9 cellular contexts compared by ENCODE assay signal in the genomic region with DNA sequence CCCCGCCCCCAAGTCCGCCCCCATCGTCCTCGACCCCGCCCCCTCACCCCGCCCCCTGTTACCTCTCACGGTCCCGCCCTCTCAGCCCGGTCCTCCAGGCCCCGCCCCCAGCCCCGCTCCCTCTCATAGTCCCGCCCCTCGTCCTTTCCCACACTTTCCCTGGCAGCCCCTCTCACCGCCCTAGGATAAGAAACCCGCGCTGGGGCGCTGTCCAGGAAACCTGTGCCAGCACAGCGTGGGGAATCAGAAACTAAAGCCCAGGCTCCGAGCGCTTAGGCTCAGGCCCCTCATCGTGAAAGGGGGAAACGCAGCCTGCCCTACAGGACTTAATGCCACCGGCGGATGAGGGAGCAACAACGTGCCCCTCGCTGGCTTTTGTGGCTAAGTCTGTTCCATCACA. TPM values are rescaled to one million over a fixed set of nuclear protein-coding genes. Genes with fewer than 3 reads are reported as not detected.
A peak's percentile ranks its signal among the peaks of the same experiment; 100 is the strongest.
DNase-seq lines count a peak whose midpoint lies in the region; ATAC-seq, FAIRE-seq and TF ChIP-seq lines count a peak whose summit lies in the region.
"Had no signal": no experiment of that assay in that cellular context is flagged by ENCODE, and none has a peak within 500 bp of the region (broad histone marks: within the 10 kb centered on the region; RNA-seq: fewer than 3 reads in every experiment).

No MANE protein-coding gene starts in this region.

- 59% methylated on average over 16 of the region's 26 CpGs for WGBS in A549 (ENCODE audit: missing lambda C conversion rate)

- H3K36me3 Mint-ChIP-seq in activated naive CD8-positive, alpha-beta T cell treated with anti-CD3 and anti-CD28 coated beads for 36 hours: no peaks in the 10 kb centered on the region

- POLR2A ChIA-PET in A549 (lab: Yijun Ruan, JAX): no interaction called here

- peak overlapping the region; percentile 49 for H3K4me3 Mint-ChIP-seq in activated naive CD8-positive, alpha-beta T cell treated with anti-CD3 and anti-CD28 coated beads for 36 hours

- CTCF ChIA-PET in A549 (lab: Yijun Ruan, JAX): no interaction called here

- no peak for TF ChIP-seq POLR2A in A549 (IDR thresholded peaks at IDR 0.05; ENCODE audit: low read length)

- no peaks in the 10 kb centered on the region for H3K9me3 Mint-ChIP-seq in activated naive CD8-positive, alpha-beta T cell treated with anti-CD3 and anti-CD28 coated beads for 36 hours

- peaks cover 2% of the 10 kb centered on the region for H3K4me1 Mint-ChIP-seq in activated naive CD8-positive, alpha-beta T cell treated with anti-CD3 and anti-CD28 coated beads for 36 hours

- H3K9me3 ChIP-seq in A549: no peaks in the 10 kb centered on the region

- TF ChIP-seq RAD21 in A549 (conservative IDR thresholded peaks at IDR 0.05 in 1 of 2, IDR thresholded peaks at IDR 0.05 in 1 of 2): no peak

- peak; percentile 39 to 54 for DNase-seq in A549 (ENCODE audit: low read depth in 1 of 2, low spot score in 1 of 2)
- DNase-seq in LoVo (ENCODE audit: low spot score): peak; percentile 50
- peak; percentile 32 for DNase-seq in activated naive CD8-positive, alpha-beta T cell treated with anti-CD3 and anti-CD28 coated beads for 36 hours
- peak; percentile 56 for DNase-seq in hepatic stellate cell (ENCODE audit: low spot score)
- DNase-seq in stimulated activated CD4-positive, alpha-beta T cell treated with anti-CD3 and anti-CD28 coated beads, Interleukin-12 subunit alpha, Interleukin-12 subunit beta, amount 100 ng/mL, for 48 hours (ENCODE audit: low read depth in 2 of 3, low spot score in 1 of 3): peak in 2 of 3 donors; percentile 5 to 22
- DNase-seq in NCI-H187 treated with DMSO at 0.1 percent for 48 hours (lab: John Stamatoyannopoulos, UW): no peak
- no peak for DNase-seq in NCI-H1092 (lab: John Stamatoyannopoulos, UW)
- DNase-seq: DND-41 had no signal

- peaks cover 28% of the 10 kb centered on the region for H3K4me1 ChIP-seq in A549

- ATAC-seq in A549: peak; percentile 51 to 86
- ATAC-seq in HG02759 (IDR thresholded peaks at IDR 0.05; ENCODE audit: unreplicated experiment): no peak

- H3K27me3 Mint-ChIP-seq in activated naive CD8-positive, alpha-beta T cell treated with anti-CD3 and anti-CD28 coated beads for 36 hours: peaks cover 18% of the 10 kb centered on the region

- TF ChIP-seq CTCF in A549 (IDR thresholded peaks at IDR 0.05): no peak

- peak overlapping the region; percentile 35 for H3K4me3 ChIP-seq in A549

- H3K27ac ChIP-seq in A549: peak overlapping the region; percentile 47 to 63; a peak in 5 of 6 replicates

- H3K4me2 ChIP-seq in A549: peak overlapping the region; percentile 72

- FAIRE-seq in A549 (lab: Jason Lieb, UNC): no peak

- H3K27ac Mint-ChIP-seq in activated naive CD8-positive, alpha-beta T cell treated with anti-CD3 and anti-CD28 coated beads for 36 hours: no peak overlapping the region

- no peak for TF ChIP-seq EP300 in A549 (IDR thresholded peaks at IDR 0.05)

TF ChIP-seq in A549, 52 proteins besides CTCF, POLR2A, EP300 and RAD21:
- no peak for TF ChIP-seq CEBPB (IDR thresholded peaks at IDR 0.05)
- TF ChIP-seq, protein P1, sequence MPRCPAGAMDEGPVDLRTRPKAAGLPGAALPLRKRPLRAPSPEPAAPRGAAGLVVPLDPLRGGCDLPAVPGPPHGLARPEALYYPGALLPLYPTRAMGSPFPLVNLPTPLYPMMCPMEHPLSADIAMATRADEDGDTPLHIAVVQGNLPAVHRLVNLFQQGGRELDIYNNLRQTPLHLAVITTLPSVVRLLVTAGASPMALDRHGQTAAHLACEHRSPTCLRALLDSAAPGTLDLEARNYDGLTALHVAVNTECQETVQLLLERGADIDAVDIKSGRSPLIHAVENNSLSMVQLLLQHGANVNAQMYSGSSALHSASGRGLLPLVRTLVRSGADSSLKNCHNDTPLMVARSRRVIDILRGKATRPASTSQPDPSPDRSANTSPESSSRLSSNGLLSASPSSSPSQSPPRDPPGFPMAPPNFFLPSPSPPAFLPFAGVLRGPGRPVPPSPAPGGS (IDR thresholded peaks at IDR 0.05): no peak
- no peak for TF ChIP-seq CBX8 (IDR thresholded peaks at IDR 0.05)
- no peak for TF ChIP-seq GATA3 (IDR thresholded peaks at IDR 0.05; ENCODE audit: borderline replicate concordance)
- no peak for TF ChIP-seq HOXB5 (CRISPR knock-in tag; IDR thresholded peaks at IDR 0.05)
- TF ChIP-seq JUN (IDR thresholded peaks at IDR 0.05): no peak
- TF ChIP-seq FOXS1 (CRISPR knock-in tag; IDR thresholded peaks at IDR 0.05): no peak
- TF ChIP-seq, protein P2, sequence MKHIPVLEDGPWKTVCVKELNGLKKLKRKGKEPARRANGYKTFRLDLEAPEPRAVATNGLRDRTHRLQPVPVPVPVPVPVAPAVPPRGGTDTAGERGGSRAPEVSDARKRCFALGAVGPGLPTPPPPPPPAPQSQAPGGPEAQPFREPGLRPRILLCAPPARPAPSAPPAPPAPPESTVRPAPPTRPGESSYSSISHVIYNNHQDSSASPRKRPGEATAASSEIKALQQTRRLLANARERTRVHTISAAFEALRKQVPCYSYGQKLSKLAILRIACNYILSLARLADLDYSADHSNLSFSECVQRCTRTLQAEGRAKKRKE (CRISPR knock-in tag; IDR thresholded peaks at IDR 0.05; ENCODE audit: low read depth): no peak
- no peak for TF ChIP-seq FOSB (CRISPR knock-in tag; IDR thresholded peaks at IDR 0.05)
- TF ChIP-seq RFX5 (IDR thresholded peaks at IDR 0.05): no peak
- TF ChIP-seq, protein P3, sequence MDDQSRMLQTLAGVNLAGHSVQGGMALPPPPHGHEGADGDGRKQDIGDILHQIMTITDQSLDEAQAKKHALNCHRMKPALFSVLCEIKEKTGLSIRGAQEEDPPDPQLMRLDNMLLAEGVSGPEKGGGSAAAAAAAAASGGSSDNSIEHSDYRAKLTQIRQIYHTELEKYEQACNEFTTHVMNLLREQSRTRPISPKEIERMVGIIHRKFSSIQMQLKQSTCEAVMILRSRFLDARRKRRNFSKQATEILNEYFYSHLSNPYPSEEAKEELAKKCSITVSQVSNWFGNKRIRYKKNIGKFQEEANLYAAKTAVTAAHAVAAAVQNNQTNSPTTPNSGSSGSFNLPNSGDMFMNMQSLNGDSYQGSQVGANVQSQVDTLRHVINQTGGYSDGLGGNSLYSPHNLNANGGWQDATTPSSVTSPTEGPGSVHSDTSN (IDR thresholded peaks at IDR 0.05): no peak
- TF ChIP-seq, protein P4, sequence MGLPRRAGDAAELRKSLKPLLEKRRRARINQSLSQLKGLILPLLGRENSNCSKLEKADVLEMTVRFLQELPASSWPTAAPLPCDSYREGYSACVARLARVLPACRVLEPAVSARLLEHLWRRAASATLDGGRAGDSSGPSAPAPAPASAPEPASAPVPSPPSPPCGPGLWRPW (IDR thresholded peaks at IDR 0.05): no peak
- no peak for TF ChIP-seq NPAS2 (CRISPR knock-in tag; IDR thresholded peaks at IDR 0.05; ENCODE audit: borderline replicate concordance)
- TF ChIP-seq ZNF302 (CRISPR knock-in tag; IDR thresholded peaks at IDR 0.05): no peak

RNA-seq across cellular contexts. Expression of a gene that starts 20.9 kb away (rescaled TPM):
- polyA plus RNA-seq in A549 (2011; rRNA removed) (not detected in 2 replicates), A549 (2017; fragmentation: RNase III; extraction: RNeasy Plus Mini Kit Qiagen cat#74134 plus additional on column Dnase treatment) (not detected in 3 replicates)
- not detected in 2 replicates for polyA plus RNA-seq in A549 (2012; cell fraction: cytosol; rRNA removed)
- polyA plus RNA-seq in A549 (2012; cell fraction: nucleus; rRNA removed): not detected in 2 replicates
- not detected in 2 replicates for polyA minus RNA-seq in A549 (2011; rRNA and poly(A)+ RNA removed)
- total RNA-seq in activated naive CD8-positive, alpha-beta T cell treated with anti-CD3 and anti-CD28 coated beads for 36 hours: not detected

Comparison
In these comparisons a context has a peak if more than half of its experiments do, and no peak if none do; other contexts are left out.
1. DNase-seq: peak in A549 (2 of 2), LoVo (single experiment), activated naive CD8-positive, alpha-beta T cell treated with anti-CD3 and anti-CD28 coated beads for 36 hours (single experiment), hepatic stellate cell (single experiment) and stimulated activated CD4-positive, alpha-beta T cell treated with anti-CD3 and anti-CD28 coated beads, Interleukin-12 subunit alpha, Interleukin-12 subunit beta, amount 100 ng/mL, for 48 hours (2 of 3); none in NCI-H187 treated with DMSO at 0.1 percent for 48 hours (single experiment) and NCI-H1092 (single experiment).